15 cellular contexts compared by ENCODE assay signal in genomic region chr6:116005508-116005855, GRCh38.
"Had no signal": no experiment of that assay in that cellular context is flagged by ENCODE, and none has a peak within 500 bp of the region (broad histone marks: within the 10 kb centered on the region; RNA-seq: fewer than 3 reads in every experiment).

No MANE protein-coding gene starts in this region.

- H3K9me3 ChIP-seq: breast epithelium, colonic mucosa, esophagus muscularis mucosa, mucosa of descending colon, pancreas, psoas muscle, upper lobe of right lung had no signal

- ATAC-seq: mucosa of descending colon, pancreas, psoas muscle, upper lobe of right lung, WTC11 had no signal

- H3K4me3 ChIP-seq: breast epithelium, colonic mucosa, esophagus muscularis mucosa, mucosa of descending colon, pancreas, psoas muscle, upper lobe of right lung had no signal

- H3K27ac ChIP-seq: breast epithelium, colonic mucosa, esophagus muscularis mucosa, pancreas, psoas muscle, upper lobe of right lung had no signal

- H3K36me3 ChIP-seq: breast epithelium, colonic mucosa, esophagus muscularis mucosa, pancreas, upper lobe of right lung had no signal

- DNase-seq: activated T-cell treated with anti-CD3 and anti-CD28 coated beads, Interleukin-2, amount 50 U/mL, for 1 hour; colonic mucosa; foreskin melanocyte; hypothalamus; mucosa of descending colon; nephron progenitor cell; pancreas; psoas muscle; stimulated activated CD4-positive, alpha-beta T cell treated with anti-CD3 and anti-CD28 coated beads, Interleukin-4, amount 100 ng/mL, for 24 hours; stimulated activated naive CD4-positive, alpha-beta T cell treated with Interleukin-2 at 50 U/mL for 16 hours; T1000; upper lobe of right lung had no signal

- H3K4me1 ChIP-seq: breast epithelium, colonic mucosa, pancreas, psoas muscle had no signal

- H3K27me3 ChIP-seq: breast epithelium, colonic mucosa, esophagus muscularis mucosa, pancreas, upper lobe of right lung had no signal
